Comparison of ENCODE assay signal across 9 cellular contexts in the genomic region with DNA sequence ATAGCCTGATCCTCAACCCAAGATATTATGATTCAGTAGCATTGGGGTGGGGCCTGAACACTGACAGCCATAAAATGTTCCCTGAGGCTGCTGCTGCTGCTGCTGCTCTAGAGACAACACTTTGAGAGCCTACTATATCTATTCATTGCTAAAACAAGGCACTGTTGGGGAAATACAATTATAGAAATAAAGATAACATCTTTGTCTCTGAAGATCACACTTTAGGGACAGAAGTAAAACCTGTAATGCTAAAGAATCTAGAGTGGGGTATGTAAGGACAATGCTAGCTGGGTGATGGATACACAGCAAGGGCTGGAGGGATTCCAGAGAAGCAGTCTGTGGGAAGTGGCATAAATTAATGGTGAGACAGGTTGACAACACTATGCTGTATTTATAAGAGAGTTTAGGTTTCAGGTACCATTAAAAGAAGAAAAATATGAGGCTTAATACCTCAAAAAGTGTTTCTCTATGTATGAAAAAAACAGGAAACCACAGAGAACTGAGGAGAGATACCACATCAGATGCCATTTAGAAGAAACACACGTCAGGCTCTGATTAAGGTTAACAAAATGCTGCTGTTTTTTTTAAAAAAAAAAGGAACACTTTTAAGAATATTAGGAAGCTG.
DNase-seq lines count a peak whose midpoint lies in the region; ATAC-seq, FAIRE-seq and TF ChIP-seq lines count a peak whose summit lies in the region.
"Had no signal": no experiment of that assay in that cellular context is flagged by ENCODE, and none has a peak within 500 bp of the region (broad histone marks: within the 10 kb centered on the region; RNA-seq: fewer than 3 reads in every experiment).

No MANE protein-coding gene starts in this region.

- H3K27me3 ChIP-seq in small intestine (ENCODE audit: control insufficient read depth in 2 of 2, insufficient read depth in 2 of 2, low read length in 2 of 2) (no peaks in the 10 kb centered on the region), GM23338 (ENCODE audit: insufficient read depth) (no peaks in the 10 kb centered on the region)
- H3K27me3 ChIP-seq: neutrophil had no signal

- H3K36me3 ChIP-seq in small intestine (ENCODE audit: control insufficient read depth in 2 of 2, insufficient read depth in 2 of 2, low read length in 2 of 2) (no peaks in the 10 kb centered on the region), GM23338 (ENCODE audit: insufficient read depth) (no peaks in the 10 kb centered on the region)
- H3K36me3 ChIP-seq: neutrophil had no signal

- H3K9me3 ChIP-seq in small intestine (ENCODE audit: control insufficient read depth, low read depth): no peaks in the 10 kb centered on the region
- H3K9me3 ChIP-seq: neutrophil had no signal

- H3K9me3 Mint-ChIP-seq in GM23338: 0 out of 3 replicates have a peak, but pooled peaks cover under 1% of the 10 kb centered on the region

- H3K27me3 Mint-ChIP-seq in GM23338 (ENCODE audit: insufficient read depth, low read depth, poor library complexity): no peaks in the 10 kb centered on the region

- peak overlapping the region in 1 of 2 donors; percentile 71 for H3K27ac ChIP-seq in small intestine (ENCODE audit: low read depth in 1 of 2, low read length in 1 of 2)
- no peak overlapping the region for H3K27ac ChIP-seq in GM23338 (ENCODE audit: low read depth)
- H3K27ac ChIP-seq: neutrophil had no signal

- peaks cover 22% of the 10 kb centered on the region for H3K4me1 Mint-ChIP-seq in GM23338

- H3K4me2 ChIP-seq in GM23338: no peak overlapping the region

- H3K9me2 ChIP-seq in GM23338 (ENCODE audit: insufficient read depth): no peaks in the 10 kb centered on the region

- H4K20me1 ChIP-seq in GM23338 (replicated peaks; ENCODE audit: insufficient read depth): no peaks in the 10 kb centered on the region

- no peak overlapping the region for H2AFZ ChIP-seq in GM23338

- H3F3A ChIP-seq in GM23338 (replicated peaks; ENCODE audit: low read depth): no peaks in the 10 kb centered on the region

- ATAC-seq in GM23338: no peak

- H3K27ac Mint-ChIP-seq in GM23338: no peak overlapping the region

- H3K4me1 ChIP-seq in small intestine (ENCODE audit: control insufficient read depth in 2 of 2, insufficient read depth in 1 of 2, low read depth in 1 of 2, low read length in 1 of 2) (peaks cover 0 to 2% of the 10 kb centered on the region in 2 donors), GM23338 (ENCODE audit: insufficient read depth) (peaks cover 9% of the 10 kb centered on the region; the same call in 1 of the 2 replicates)

- peaks cover 4% of the 10 kb centered on the region; the same call in 1 of the 2 replicates for H3K79me2 ChIP-seq in GM23338 (replicated peaks; ENCODE audit: insufficient read depth)

- H3K36me3 Mint-ChIP-seq in GM23338 (ENCODE audit: low read depth): no peaks in the 10 kb centered on the region; the same call in 2 of the 3 replicates

- no peak overlapping the region for H3K4me3 Mint-ChIP-seq in GM23338

- WGBS in small intestine, 3 donors: 37 to 53% (median 47%) methylated on average over 1 of the region's 1 CpG

- DNase-seq in activated gamma-delta T cell treated with Interleukin-2 at 50 U/mL for 16 hours (peak; percentile 29), activated gamma-delta T cell (lab: John Stamatoyannopoulos, UW) (no peak), M059J (ENCODE audit: low read depth) (peak; percentile 77), astrocyte of the hippocampus (ENCODE audit: low read depth, low spot score) (peak; percentile 32), small intestine (peak; percentile 58), GM23338 (ENCODE audit: low spot score) (no peak), NCI-H1092 treated with DMSO at 0.1 percent for 48 hours (lab: John Stamatoyannopoulos, UW) (no peak), SHP77 (lab: John Stamatoyannopoulos, UW) (no peak)

- H3K4me3 ChIP-seq in small intestine (ENCODE audit: low read depth in 1 of 2, low read length in 2 of 2): no peak overlapping the region
- no peak overlapping the region for H3K4me3 ChIP-seq in GM23338

- FAIRE-seq in small intestine (lab: Jason Lieb, UNC): no peak

- TF ChIP-seq CTCF in GM23338 (conservative IDR thresholded peaks at IDR 0.05; ENCODE audit: low read depth in 2 of 2): no peak

TF ChIP-seq in GM23338, 12 proteins besides CTCF, POLR2A, EP300 and RAD21 (continues in another document):
- TF ChIP-seq JUNB (IDR thresholded peaks at IDR 0.05; ENCODE audit: unreplicated experiment) (no peak), NANOG (IDR thresholded peaks at IDR 0.05; ENCODE audit: borderline replicate concordance) (no peak), CREB1 (CRISPR knock-in tag; IDR thresholded peaks at IDR 0.05; ENCODE audit: low read depth) (no peak), EZH2 (IDR thresholded peaks at IDR 0.05; ENCODE audit: low read depth, unreplicated experiment) (no peak), ZNF331 (CRISPR knock-in tag; IDR thresholded peaks at IDR 0.05; ENCODE audit: low read depth) (no peak), STAT1 (IDR thresholded peaks at IDR 0.05; ENCODE audit: unreplicated experiment) (no peak), EZH2phosphoT487 (IDR thresholded peaks at IDR 0.05; ENCODE audit: unreplicated experiment) (no peak)
- TF ChIP-seq, protein P1, sequence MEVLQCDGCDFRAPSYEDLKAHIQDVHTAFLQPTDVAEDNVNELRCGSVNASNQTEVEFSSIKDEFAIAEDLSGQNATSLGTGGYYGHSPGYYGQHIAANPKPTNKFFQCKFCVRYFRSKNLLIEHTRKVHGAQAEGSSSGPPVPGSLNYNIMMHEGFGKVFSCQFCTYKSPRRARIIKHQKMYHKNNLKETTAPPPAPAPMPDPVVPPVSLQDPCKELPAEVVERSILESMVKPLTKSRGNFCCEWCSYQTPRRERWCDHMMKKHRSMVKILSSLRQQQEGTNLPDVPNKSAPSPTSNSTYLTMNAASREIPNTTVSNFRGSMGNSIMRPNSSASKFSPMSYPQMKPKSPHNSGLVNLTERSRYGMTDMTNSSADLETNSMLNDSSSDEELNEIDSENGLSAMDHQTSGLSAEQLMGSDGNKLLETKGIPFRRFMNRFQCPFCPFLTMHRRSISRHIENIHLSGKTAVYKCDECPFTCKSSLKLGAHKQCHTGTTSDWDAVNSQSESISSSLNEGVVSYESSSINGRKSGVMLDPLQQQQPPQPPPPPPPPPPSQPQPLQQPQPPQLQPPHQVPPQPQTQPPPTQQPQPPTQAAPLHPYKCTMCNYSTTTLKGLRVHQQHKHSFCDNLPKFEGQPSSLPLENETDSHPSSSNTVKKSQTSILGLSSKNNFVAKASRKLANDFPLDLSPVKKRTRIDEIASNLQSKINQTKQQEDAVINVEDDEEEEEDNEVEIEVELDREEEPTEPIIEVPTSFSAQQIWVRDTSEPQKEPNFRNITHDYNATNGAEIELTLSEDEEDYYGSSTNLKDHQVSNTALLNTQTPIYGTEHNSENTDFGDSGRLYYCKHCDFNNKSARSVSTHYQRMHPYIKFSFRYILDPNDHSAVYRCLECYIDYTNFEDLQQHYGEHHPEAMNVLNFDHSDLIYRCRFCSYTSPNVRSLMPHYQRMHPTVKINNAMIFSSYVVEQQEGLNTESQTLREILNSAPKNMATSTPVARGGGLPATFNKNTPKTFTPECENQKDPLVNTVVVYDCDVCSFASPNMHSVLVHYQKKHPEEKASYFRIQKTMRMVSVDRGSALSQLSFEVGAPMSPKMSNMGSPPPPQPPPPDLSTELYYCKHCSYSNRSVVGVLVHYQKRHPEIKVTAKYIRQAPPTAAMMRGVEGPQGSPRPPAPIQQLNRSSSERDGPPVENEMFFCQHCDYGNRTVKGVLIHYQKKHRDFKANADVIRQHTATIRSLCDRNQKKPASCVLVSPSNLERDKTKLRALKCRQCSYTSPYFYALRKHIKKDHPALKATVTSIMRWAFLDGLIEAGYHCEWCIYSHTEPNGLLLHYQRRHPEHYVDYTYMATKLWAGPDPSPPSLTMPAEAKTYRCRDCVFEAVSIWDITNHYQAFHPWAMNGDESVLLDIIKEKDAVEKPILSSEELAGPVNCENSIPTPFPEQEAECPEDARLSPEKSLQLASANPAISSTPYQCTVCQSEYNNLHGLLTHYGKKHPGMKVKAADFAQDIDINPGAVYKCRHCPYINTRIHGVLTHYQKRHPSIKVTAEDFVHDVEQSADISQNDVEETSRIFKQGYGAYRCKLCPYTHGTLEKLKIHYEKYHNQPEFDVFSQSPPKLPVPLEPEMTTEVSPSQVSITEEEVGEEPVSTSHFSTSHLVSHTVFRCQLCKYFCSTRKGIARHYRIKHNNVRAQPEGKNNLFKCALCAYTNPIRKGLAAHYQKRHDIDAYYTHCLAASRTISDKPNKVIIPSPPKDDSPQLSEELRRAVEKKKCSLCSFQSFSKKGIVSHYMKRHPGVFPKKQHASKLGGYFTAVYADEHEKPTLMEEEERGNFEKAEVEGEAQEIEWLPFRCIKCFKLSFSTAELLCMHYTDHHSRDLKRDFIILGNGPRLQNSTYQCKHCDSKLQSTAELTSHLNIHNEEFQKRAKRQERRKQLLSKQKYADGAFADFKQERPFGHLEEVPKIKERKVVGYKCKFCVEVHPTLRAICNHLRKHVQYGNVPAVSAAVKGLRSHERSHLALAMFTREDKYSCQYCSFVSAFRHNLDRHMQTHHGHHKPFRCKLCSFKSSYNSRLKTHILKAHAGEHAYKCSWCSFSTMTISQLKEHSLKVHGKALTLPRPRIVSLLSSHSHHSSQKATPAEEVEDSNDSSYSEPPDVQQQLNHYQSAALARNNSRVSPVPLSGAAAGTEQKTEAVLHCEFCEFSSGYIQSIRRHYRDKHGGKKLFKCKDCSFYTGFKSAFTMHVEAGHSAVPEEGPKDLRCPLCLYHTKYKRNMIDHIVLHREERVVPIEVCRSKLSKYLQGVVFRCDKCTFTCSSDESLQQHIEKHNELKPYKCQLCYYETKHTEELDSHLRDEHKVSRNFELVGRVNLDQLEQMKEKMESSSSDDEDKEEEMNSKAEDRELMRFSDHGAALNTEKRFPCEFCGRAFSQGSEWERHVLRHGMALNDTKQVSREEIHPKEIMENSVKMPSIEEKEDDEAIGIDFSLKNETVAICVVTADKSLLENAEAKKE (CRISPR knock-in tag; IDR thresholded peaks at IDR 0.05): no peak

Comparison
In these comparisons a context has a peak if more than half of its experiments do, and no peak if none do; other contexts are left out.
1. DNase-seq: peak in activated gamma-delta T cell treated with Interleukin-2 at 50 U/mL for 16 hours (single experiment), M059J (single experiment), astrocyte of the hippocampus (single experiment) and small intestine (single experiment); none in activated gamma-delta T cell (single experiment), GM23338 (single experiment), NCI-H1092 treated with DMSO at 0.1 percent for 48 hours (single experiment) and SHP77 (0 of 2).